ENCODE assay signal across 8 cellular contexts in the genomic region with DNA sequence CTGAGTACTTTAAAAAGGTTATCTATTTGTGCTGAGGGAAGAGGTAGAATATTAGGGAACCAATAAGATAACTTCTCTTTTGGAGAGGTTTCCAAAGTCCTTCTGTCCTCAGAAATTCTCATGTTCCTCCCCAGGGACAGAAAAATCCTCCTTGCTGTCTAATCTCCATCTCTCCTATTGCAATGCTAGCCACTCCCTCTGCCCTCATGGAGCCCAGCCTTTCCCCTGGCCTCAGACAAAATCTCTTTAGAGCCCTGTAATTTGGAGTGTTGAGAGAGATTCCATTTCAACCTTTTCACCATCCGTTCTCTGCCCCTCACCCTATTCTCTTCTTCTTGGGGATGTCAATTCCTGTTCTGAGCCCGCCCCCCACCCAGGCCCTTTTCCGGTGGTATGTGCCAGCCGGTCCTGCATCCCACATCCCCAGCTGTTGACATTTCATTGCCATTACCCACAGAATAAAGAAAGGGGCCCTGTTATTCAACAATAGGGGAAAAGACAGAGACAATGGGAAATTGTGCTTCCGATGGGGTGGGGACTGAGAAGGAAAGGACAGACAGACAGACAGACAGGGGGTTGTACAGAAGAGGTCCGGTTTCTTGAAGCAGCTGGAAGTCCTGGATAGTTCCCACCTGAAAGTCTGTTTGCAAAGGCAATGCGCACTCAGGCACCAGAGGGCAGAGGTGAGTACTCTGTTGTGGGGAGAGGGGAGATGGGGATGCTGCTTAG.
A peak's percentile ranks its signal among the peaks of the same experiment; 100 is the strongest.
DNase-seq lines count a peak whose midpoint lies in the region; ATAC-seq lines count a peak whose summit lies in the region.

A gene (plus strand): TSS at position 563 of the 729 bp plus-strand sequence. CDS start 4,076 bp downstream, outside the sequence.

- ATAC-seq in GM18519 (IDR thresholded peaks at IDR 0.05; ENCODE audit: low FRiP score, unreplicated experiment) (no peak), HG03135 (IDR thresholded peaks at IDR 0.05; ENCODE audit: unreplicated experiment) (no peak)

- DNase-seq in NCI-H1417 (lab: John Stamatoyannopoulos, UW) (peak; percentile 42 to 61 (median 50)), NCI-H1417 treated with DMSO at 0.1 percent for 48 hours (lab: John Stamatoyannopoulos, UW) (no peak), NCI-H1105 treated with DMSO at 0.1 percent for 48 hours (lab: John Stamatoyannopoulos, UW) (peak; percentile 59), amygdala (lab: John Stamatoyannopoulos, UW) (peak in 43 of 56 donors; percentile 22 to 82 (median 53)), midbrain (lab: John Stamatoyannopoulos, UW) (peak; percentile 70), HK-2 (ENCODE audit: unreplicated experiment) (no peak)

Comparison
In these comparisons a context has a peak if more than half of its experiments do, and no peak if none do; other contexts are left out.
1. DNase-seq: peak in NCI-H1417 (3 of 3), NCI-H1105 treated with DMSO at 0.1 percent for 48 hours (single experiment), amygdala (43 of 56) and midbrain (single experiment); none in NCI-H1417 treated with DMSO at 0.1 percent for 48 hours (single experiment) and HK-2 (single experiment).